In the genomic region with DNA sequence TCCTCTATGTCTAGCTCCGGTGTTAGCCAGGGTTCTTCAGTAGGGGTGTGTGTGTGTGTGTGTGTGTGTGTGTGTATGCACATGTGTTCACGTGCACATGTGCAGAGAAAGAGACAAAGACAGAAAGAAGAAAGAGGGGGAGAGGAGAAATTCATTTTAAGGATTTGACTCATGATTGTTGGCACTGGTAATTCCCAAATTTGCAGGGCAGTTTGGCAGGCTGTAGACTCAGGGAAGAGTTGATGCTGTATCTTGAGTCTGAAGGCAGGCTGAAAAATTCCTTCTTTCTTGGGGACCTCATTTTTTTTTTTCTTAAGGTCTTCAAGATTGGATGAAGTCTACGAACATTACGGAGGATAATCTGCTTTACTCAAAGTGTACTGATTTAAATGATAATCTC, we compare ENCODE assay signal across 1 cellular context.
TF ChIP-seq lines count a peak whose summit lies in the region.

No MANE protein-coding gene starts in this region.

TF ChIP-seq in H1, 55 proteins besides CTCF, POLR2A, EP300 and RAD21 (continued from another document):
- TF ChIP-seq, protein P1, sequence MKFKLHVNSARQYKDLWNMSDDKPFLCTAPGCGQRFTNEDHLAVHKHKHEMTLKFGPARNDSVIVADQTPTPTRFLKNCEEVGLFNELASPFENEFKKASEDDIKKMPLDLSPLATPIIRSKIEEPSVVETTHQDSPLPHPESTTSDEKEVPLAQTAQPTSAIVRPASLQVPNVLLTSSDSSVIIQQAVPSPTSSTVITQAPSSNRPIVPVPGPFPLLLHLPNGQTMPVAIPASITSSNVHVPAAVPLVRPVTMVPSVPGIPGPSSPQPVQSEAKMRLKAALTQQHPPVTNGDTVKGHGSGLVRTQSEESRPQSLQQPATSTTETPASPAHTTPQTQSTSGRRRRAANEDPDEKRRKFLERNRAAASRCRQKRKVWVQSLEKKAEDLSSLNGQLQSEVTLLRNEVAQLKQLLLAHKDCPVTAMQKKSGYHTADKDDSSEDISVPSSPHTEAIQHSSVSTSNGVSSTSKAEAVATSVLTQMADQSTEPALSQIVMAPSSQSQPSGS (IDR thresholded peaks at IDR 0.05; ENCODE audit: low read length), result no peak
- TF ChIP-seq TAF1 (IDR thresholded peaks at IDR 0.05; ENCODE audit: low read depth, low read length) (no peak), BRCA1 (IDR thresholded peaks at IDR 0.05; ENCODE audit: low read depth, low read length) (no peak), MAFK (IDR thresholded peaks at IDR 0.05; ENCODE audit: low read depth, low read length) (no peak), RBBP5 (IDR thresholded peaks at IDR 0.05; ENCODE audit: borderline replicate concordance, low read depth, low read length) (no peak), SIRT6 (IDR thresholded peaks at IDR 0.05; ENCODE audit: low read length) (no peak), TAF7 (optimal IDR thresholded peaks at IDR 0.05; ENCODE audit: borderline replicate concordance, low read depth, low read length) (no peak), SRF (IDR thresholded peaks at IDR 0.05; ENCODE audit: low read depth, low read length) (no peak), SP2 (IDR thresholded peaks at IDR 0.05; ENCODE audit: low read length) (no peak), RNF2 (IDR thresholded peaks at IDR 0.05; ENCODE audit: borderline replicate concordance, low read depth, low read length, missing control alignments, poor library complexity, severe bottlenecking) (no peak), BACH1 (IDR thresholded peaks at IDR 0.05; ENCODE audit: low read length) (no peak), CTBP2 (IDR thresholded peaks at IDR 0.05; ENCODE audit: borderline replicate concordance, insufficient read depth, insufficient read length, low read length) (no peak), TBP (IDR thresholded peaks at IDR 0.05; ENCODE audit: low read depth, low read length) (no peak), CREB1 (IDR thresholded peaks at IDR 0.05) (no peak)
- TF ChIP-seq, protein P2, sequence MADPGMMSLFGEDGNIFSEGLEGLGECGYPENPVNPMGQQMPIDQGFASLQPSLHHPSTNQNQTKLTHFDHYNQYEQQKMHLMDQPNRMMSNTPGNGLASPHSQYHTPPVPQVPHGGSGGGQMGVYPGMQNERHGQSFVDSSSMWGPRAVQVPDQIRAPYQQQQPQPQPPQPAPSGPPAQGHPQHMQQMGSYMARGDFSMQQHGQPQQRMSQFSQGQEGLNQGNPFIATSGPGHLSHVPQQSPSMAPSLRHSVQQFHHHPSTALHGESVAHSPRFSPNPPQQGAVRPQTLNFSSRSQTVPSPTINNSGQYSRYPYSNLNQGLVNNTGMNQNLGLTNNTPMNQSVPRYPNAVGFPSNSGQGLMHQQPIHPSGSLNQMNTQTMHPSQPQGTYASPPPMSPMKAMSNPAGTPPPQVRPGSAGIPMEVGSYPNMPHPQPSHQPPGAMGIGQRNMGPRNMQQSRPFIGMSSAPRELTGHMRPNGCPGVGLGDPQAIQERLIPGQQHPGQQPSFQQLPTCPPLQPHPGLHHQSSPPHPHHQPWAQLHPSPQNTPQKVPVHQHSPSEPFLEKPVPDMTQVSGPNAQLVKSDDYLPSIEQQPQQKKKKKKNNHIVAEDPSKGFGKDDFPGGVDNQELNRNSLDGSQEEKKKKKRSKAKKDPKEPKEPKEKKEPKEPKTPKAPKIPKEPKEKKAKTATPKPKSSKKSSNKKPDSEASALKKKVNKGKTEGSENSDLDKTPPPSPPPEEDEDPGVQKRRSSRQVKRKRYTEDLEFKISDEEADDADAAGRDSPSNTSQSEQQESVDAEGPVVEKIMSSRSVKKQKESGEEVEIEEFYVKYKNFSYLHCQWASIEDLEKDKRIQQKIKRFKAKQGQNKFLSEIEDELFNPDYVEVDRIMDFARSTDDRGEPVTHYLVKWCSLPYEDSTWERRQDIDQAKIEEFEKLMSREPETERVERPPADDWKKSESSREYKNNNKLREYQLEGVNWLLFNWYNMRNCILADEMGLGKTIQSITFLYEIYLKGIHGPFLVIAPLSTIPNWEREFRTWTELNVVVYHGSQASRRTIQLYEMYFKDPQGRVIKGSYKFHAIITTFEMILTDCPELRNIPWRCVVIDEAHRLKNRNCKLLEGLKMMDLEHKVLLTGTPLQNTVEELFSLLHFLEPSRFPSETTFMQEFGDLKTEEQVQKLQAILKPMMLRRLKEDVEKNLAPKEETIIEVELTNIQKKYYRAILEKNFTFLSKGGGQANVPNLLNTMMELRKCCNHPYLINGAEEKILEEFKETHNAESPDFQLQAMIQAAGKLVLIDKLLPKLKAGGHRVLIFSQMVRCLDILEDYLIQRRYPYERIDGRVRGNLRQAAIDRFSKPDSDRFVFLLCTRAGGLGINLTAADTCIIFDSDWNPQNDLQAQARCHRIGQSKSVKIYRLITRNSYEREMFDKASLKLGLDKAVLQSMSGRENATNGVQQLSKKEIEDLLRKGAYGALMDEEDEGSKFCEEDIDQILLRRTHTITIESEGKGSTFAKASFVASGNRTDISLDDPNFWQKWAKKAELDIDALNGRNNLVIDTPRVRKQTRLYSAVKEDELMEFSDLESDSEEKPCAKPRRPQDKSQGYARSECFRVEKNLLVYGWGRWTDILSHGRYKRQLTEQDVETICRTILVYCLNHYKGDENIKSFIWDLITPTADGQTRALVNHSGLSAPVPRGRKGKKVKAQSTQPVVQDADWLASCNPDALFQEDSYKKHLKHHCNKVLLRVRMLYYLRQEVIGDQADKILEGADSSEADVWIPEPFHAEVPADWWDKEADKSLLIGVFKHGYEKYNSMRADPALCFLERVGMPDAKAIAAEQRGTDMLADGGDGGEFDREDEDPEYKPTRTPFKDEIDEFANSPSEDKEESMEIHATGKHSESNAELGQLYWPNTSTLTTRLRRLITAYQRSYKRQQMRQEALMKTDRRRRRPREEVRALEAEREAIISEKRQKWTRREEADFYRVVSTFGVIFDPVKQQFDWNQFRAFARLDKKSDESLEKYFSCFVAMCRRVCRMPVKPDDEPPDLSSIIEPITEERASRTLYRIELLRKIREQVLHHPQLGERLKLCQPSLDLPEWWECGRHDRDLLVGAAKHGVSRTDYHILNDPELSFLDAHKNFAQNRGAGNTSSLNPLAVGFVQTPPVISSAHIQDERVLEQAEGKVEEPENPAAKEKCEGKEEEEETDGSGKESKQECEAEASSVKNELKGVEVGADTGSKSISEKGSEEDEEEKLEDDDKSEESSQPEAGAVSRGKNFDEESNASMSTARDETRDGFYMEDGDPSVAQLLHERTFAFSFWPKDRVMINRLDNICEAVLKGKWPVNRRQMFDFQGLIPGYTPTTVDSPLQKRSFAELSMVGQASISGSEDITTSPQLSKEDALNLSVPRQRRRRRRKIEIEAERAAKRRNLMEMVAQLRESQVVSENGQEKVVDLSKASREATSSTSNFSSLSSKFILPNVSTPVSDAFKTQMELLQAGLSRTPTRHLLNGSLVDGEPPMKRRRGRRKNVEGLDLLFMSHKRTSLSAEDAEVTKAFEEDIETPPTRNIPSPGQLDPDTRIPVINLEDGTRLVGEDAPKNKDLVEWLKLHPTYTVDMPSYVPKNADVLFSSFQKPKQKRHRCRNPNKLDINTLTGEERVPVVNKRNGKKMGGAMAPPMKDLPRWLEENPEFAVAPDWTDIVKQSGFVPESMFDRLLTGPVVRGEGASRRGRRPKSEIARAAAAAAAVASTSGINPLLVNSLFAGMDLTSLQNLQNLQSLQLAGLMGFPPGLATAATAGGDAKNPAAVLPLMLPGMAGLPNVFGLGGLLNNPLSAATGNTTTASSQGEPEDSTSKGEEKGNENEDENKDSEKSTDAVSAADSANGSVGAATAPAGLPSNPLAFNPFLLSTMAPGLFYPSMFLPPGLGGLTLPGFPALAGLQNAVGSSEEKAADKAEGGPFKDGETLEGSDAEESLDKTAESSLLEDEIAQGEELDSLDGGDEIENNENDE (IDR thresholded peaks at IDR 0.05; ENCODE audit: insufficient replicate concordance, low read length), result no peak
